ENCODE assay signal across 15 cellular contexts in genomic region chr22:40518840-40519239, GRCh38.
DNase-seq lines count a peak whose midpoint lies in the region; ATAC-seq and TF ChIP-seq lines count a peak whose summit lies in the region.
"Had no signal": no experiment of that assay in that cellular context is flagged by ENCODE, and none has a peak within 500 bp of the region (broad histone marks: within the 10 kb centered on the region; RNA-seq: fewer than 3 reads in every experiment).

No MANE protein-coding gene starts in this region.

- H3K4me2 ChIP-seq in OCI-LY7 (ENCODE audit: low read length), result no peak overlapping the region
- H3K4me2 ChIP-seq: SK-N-SH had no signal

- no peaks in the 10 kb centered on the region for H3K27me3 Mint-ChIP-seq in activated CD4-positive, alpha-beta T cell treated with anti-CD3 and anti-CD28 coated beads, Interleukin-2, amount 10 ng/mL, durations not matched to agents 7 days and 5 days
- H3K27me3 Mint-ChIP-seq in chondrocyte (ENCODE audit: low read depth) (no peaks in the 10 kb centered on the region), osteocyte (ENCODE audit: unreplicated experiment) (no peaks in the 10 kb centered on the region)

- H3K9me2 ChIP-seq in OCI-LY7 (ENCODE audit: insufficient read depth, low read length), result no peaks in the 10 kb centered on the region
- H3K9me2 ChIP-seq: SK-N-SH had no signal

- peaks cover 33% of the 10 kb centered on the region for H3K4me1 Mint-ChIP-seq in activated CD4-positive, alpha-beta T cell treated with anti-CD3 and anti-CD28 coated beads, Interleukin-2, amount 10 ng/mL, durations not matched to agents 7 days and 5 days
- peaks cover 33% of the 10 kb centered on the region for H3K4me1 Mint-ChIP-seq in chondrocyte (ENCODE audit: low read depth)
- H3K4me1 Mint-ChIP-seq in osteocyte (ENCODE audit: unreplicated experiment), result peaks cover 26% of the 10 kb centered on the region

- no peak overlapping the region for H3K4me3 ChIP-seq in OCI-LY7 (ENCODE audit: low read depth, low read length, poor library complexity, severe bottlenecking)
- H3K4me3 ChIP-seq: K562 had no signal

- peaks cover 26% of the 10 kb centered on the region for H3K36me3 Mint-ChIP-seq in activated CD4-positive, alpha-beta T cell treated with anti-CD3 and anti-CD28 coated beads, Interleukin-2, amount 10 ng/mL, durations not matched to agents 7 days and 5 days (ENCODE audit: low read depth)
- H3K36me3 Mint-ChIP-seq in chondrocyte (ENCODE audit: low read depth) (peaks cover 11% of the 10 kb centered on the region), osteocyte (ENCODE audit: unreplicated experiment) (peaks cover 11% of the 10 kb centered on the region)

- no peaks in the 10 kb centered on the region for H3K9me3 ChIP-seq in OCI-LY7 (ENCODE audit: low read length)
- H3K9me3 ChIP-seq: SK-N-SH had no signal

- H3K36me3 ChIP-seq in OCI-LY7 (ENCODE audit: insufficient read depth, low read length), result no peaks in the 10 kb centered on the region; the same call in 1 of the 2 replicates
- H3K36me3 ChIP-seq: WERI-Rb-1 had no signal

- CTCF ChIA-PET in activated CD4-positive, alpha-beta T cell treated with anti-CD3 and anti-CD28 coated beads, Interleukin-2, amount 10 ng/mL, durations not matched to agents 7 days and 5 days (lab: Charles Lee), result interaction anchor here (0.6 to 0.7 kb wide), 3 partner anchors 132 to 281 kb away, joined by 3 read pairs; no protein-coding TSS in a partner anchor
- CTCF ChIA-PET in OCI-LY7 (lab: Charles Lee; ENCODE audit: unreplicated experiment), result no interaction called here

- no peak overlapping the region for H3K27ac ChIP-seq in OCI-LY7 (ENCODE audit: low read depth, low read length, poor library complexity, severe bottlenecking)
- H3K27ac ChIP-seq: WERI-Rb-1 had no signal

- H3K9me3 Mint-ChIP-seq in activated CD4-positive, alpha-beta T cell treated with anti-CD3 and anti-CD28 coated beads, Interleukin-2, amount 10 ng/mL, durations not matched to agents 7 days and 5 days, result no peaks in the 10 kb centered on the region
- H3K9me3 Mint-ChIP-seq in chondrocyte (ENCODE audit: low read depth) (peaks cover 4% of the 10 kb centered on the region), osteocyte (ENCODE audit: unreplicated experiment) (peaks cover 6% of the 10 kb centered on the region)

- H3K27ac Mint-ChIP-seq in activated CD4-positive, alpha-beta T cell treated with anti-CD3 and anti-CD28 coated beads, Interleukin-2, amount 10 ng/mL, durations not matched to agents 7 days and 5 days, result peak overlapping the region; percentile 88
- H3K27ac Mint-ChIP-seq in chondrocyte (ENCODE audit: unreplicated experiment) (peak overlapping the region; percentile 36), osteocyte (ENCODE audit: unreplicated experiment) (peak overlapping the region; percentile 34)

- intact Hi-C loops in OCI-LY7 (cut with micrococcal nuclease; ENCODE audit: unreplicated experiment), result no loop called here

- no peak overlapping the region for H2AFZ ChIP-seq in OCI-LY7 (ENCODE audit: low read length)

- ATAC-seq in GM19351 (IDR thresholded peaks at IDR 0.05; ENCODE audit: unreplicated experiment), result no peak
- ATAC-seq: K562, left ventricle myocardium superior had no signal

- peaks cover 30% of the 10 kb centered on the region for H3K4me1 ChIP-seq in OCI-LY7 (ENCODE audit: insufficient read depth, low read length, poor library complexity, severe bottlenecking)

- POLR2A ChIA-PET in activated CD4-positive, alpha-beta T cell treated with anti-CD3 and anti-CD28 coated beads, Interleukin-2, amount 10 ng/mL, durations not matched to agents 7 days and 5 days (lab: Charles Lee), result no interaction called here
- POLR2A ChIA-PET in OCI-LY7 (lab: Charles Lee), result interaction anchor here (0.7 kb wide), 1 partner anchor 873 kb away, joined by 3 read pairs; no protein-coding TSS in a partner anchor

- TF ChIP-seq CTCF in OCI-LY7 (conservative IDR thresholded peaks at IDR 0.05; ENCODE audit: low read length) (no peak), chondrocyte (IDR thresholded peaks at IDR 0.05) (no peak), osteocyte (IDR thresholded peaks at IDR 0.05) (no peak)

- H3K4me3 Mint-ChIP-seq in activated CD4-positive, alpha-beta T cell treated with anti-CD3 and anti-CD28 coated beads, Interleukin-2, amount 10 ng/mL, durations not matched to agents 7 days and 5 days, result peak overlapping the region; percentile 61
- H3K4me3 Mint-ChIP-seq in chondrocyte (ENCODE audit: unreplicated experiment) (no peak overlapping the region), osteocyte (ENCODE audit: unreplicated experiment) (no peak overlapping the region)

- peaks cover 8% of the 10 kb centered on the region; the same call in 1 of the 2 replicates for H3K79me2 ChIP-seq in OCI-LY7 (ENCODE audit: insufficient read depth, low read depth, low read length)

- no peaks in the 10 kb centered on the region; the same call in 1 of the 2 replicates for H4K20me1 ChIP-seq in OCI-LY7 (ENCODE audit: insufficient read depth, low read length)

- TSS peak; percentile 17 for BruUV-seq in OCI-LY7 (replicated peaks; lab: Mats Ljungman, UMichigan)

- DNase-seq in activated CD4-positive, alpha-beta T cell treated with anti-CD3 and anti-CD28 coated beads, Interleukin-2, amount 10 ng/mL, durations not matched to agents 7 days and 5 days, result no peak
- no peak for DNase-seq in activated CD4-positive, alpha-beta T cell treated with anti-CD3 and anti-CD28 coated beads, Interleukin-2, amount 50 U/mL, for 4 hours
- no peak for DNase-seq in OCI-LY7 (ENCODE audit: low spot score)
- no peak for DNase-seq in chondrocyte (ENCODE audit: low spot score)
- no peak for DNase-seq in osteocyte (ENCODE audit: extremely low spot score, unreplicated experiment)
- DNase-seq in stimulated activated CD4-positive, alpha-beta T cell treated with anti-CD3 and anti-CD28 coated beads, Interleukin-4, amount 100 ng/mL, for 24 hours, result no peak
- DNase-seq in GM03348 (ENCODE audit: low spot score), result no peak
- DNase-seq: effector CD8-positive, alpha-beta T cell; left ventricle myocardium superior; NCI-H1105 treated with DMSO at 0.1 percent for 48 hours; NCI-H446 treated with DMSO at 0.1 percent for 48 hours; SK-N-SH; WERI-Rb-1 had no signal

Comparison
In these comparisons a context has a peak if more than half of its experiments do, and no peak if none do; other contexts are left out.
1. H3K27ac Mint-ChIP-seq: peak in every context shown above with its lines; median percentile 88 in activated CD4-positive, alpha-beta T cell treated with anti-CD3 and anti-CD28 coated beads, Interleukin-2, amount 10 ng/mL, durations not matched to agents 7 days and 5 days; 36 in chondrocyte; 34 in osteocyte.